24 cellular contexts compared by ENCODE assay signal in the genomic region with DNA sequence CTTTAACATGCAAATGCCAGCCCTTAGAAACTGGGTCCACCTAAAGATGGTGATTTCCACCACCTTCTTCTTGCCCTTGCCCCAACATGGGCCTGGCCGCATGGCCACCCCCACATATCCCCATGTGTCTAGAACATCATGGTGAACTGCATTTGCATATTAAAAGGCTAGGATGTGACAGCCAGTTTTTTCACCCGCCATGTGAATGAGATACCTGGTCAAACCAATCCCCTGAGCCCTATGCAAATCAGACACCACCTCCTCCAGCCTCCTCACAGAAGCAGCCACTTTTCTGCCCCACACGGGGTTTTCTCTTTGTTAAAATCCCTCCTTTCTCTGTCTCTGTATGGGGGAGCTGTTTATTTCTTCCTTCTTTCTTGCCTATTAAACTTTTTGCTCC.
"Had no signal": no experiment of that assay in that cellular context is flagged by ENCODE, and none has a peak within 500 bp of the region (broad histone marks: within the 10 kb centered on the region; RNA-seq: fewer than 3 reads in every experiment).

No MANE protein-coding gene starts in this region.

- H3K27me3 ChIP-seq: esophagus squamous epithelium, gastroesophageal sphincter, hepatocyte, left lung, neutrophil, testis, tibial nerve, upper lobe of right lung, vagina had no signal

- H3K4me1 Mint-ChIP-seq: immature natural killer cell; memory B cell; naive B cell; nephron progenitor cell; stimulated activated naive B cell treated with anti-CD40 and anti-IgM and Interleukin-4, amounts not matched to agents 10 μg/mL and 1 μg/mL and 100 μg/mL, for 72 hours; stimulated activated naive CD8-positive, alpha-beta T cell treated with anti-CD3 and anti-CD28 coated beads, Interleukin-15, amount 100 ng/mL, for 72 hours had no signal

- H3K9me3 ChIP-seq: gastroesophageal sphincter, lower lobe of right lung, neutrophil, psoas muscle, testis, upper lobe of right lung, vagina had no signal

- DNase-seq: effector memory CD8-positive, alpha-beta T cell; esophagus squamous epithelium; foreskin fibroblast; immature natural killer cell; left lung; lower lobe of right lung; naive B cell; nephron progenitor cell; psoas muscle; retina; stimulated activated CD4-positive, alpha-beta T cell treated with anti-CD3 and anti-CD28 coated beads, Interleukin-2, amount 100 ng/mL, for 24 hours; stimulated activated CD4-positive, alpha-beta T cell treated with anti-CD3 and anti-CD28 coated beads, Interleukin-4, amount 100 ng/mL, for 4 hours; stimulated activated naive B cell treated with anti-CD40 and anti-IgM and Interleukin-4, amounts not matched to agents 10 μg/mL and 1 μg/mL and 100 μg/mL, for 72 hours; stimulated activated naive CD8-positive, alpha-beta T cell treated with anti-CD3 and anti-CD28 coated beads, Interleukin-15, amount 100 ng/mL, for 72 hours; testis; upper lobe of right lung had no signal

- H3K79me2 ChIP-seq: hepatocyte had no signal

- H3K9me3 Mint-ChIP-seq: nephron progenitor cell had no signal

- H3K27ac ChIP-seq: esophagus squamous epithelium, gastroesophageal sphincter, hepatocyte, left lung, lower lobe of right lung, neutrophil, psoas muscle, testis, tibial nerve, upper lobe of right lung, vagina had no signal

- H3K4me3 Mint-ChIP-seq: dendritic cell treated with granulocyte-macrophage colony-stimulating factor and Interleukin-4, amounts not matched to agents 40 ng/mL and 50 ng/mL, for 4 days; effector memory CD8-positive, alpha-beta T cell; immature natural killer cell; memory B cell; naive B cell; nephron progenitor cell; stimulated activated naive B cell treated with anti-CD40 and anti-IgM and Interleukin-4, amounts not matched to agents 10 μg/mL and 1 μg/mL and 100 μg/mL, for 72 hours; stimulated activated naive CD8-positive, alpha-beta T cell treated with anti-CD3 and anti-CD28 coated beads, Interleukin-15, amount 100 ng/mL, for 72 hours had no signal

- H3K36me3 Mint-ChIP-seq: immature natural killer cell; memory B cell; naive B cell; stimulated activated naive B cell treated with anti-CD40 and anti-IgM and Interleukin-4, amounts not matched to agents 10 μg/mL and 1 μg/mL and 100 μg/mL, for 72 hours had no signal

- H3K36me3 ChIP-seq: esophagus squamous epithelium, gastroesophageal sphincter, left lung, lower lobe of right lung, neutrophil, tibial nerve, upper lobe of right lung, vagina had no signal

- H3K27me3 Mint-ChIP-seq: dendritic cell treated with granulocyte-macrophage colony-stimulating factor and Interleukin-4, amounts not matched to agents 40 ng/mL and 50 ng/mL, for 4 days; effector memory CD8-positive, alpha-beta T cell; memory B cell; naive B cell; stimulated activated naive B cell treated with anti-CD40 and anti-IgM and Interleukin-4, amounts not matched to agents 10 μg/mL and 1 μg/mL and 100 μg/mL, for 72 hours; stimulated activated naive CD8-positive, alpha-beta T cell treated with anti-CD3 and anti-CD28 coated beads, Interleukin-15, amount 100 ng/mL, for 72 hours had no signal

- H2AFZ ChIP-seq: hepatocyte had no signal

- H3K27ac Mint-ChIP-seq: dendritic cell treated with granulocyte-macrophage colony-stimulating factor and Interleukin-4, amounts not matched to agents 40 ng/mL and 50 ng/mL, for 4 days; effector memory CD8-positive, alpha-beta T cell; immature natural killer cell; memory B cell; naive B cell; nephron progenitor cell; stimulated activated naive B cell treated with anti-CD40 and anti-IgM and Interleukin-4, amounts not matched to agents 10 μg/mL and 1 μg/mL and 100 μg/mL, for 72 hours; stimulated activated naive CD8-positive, alpha-beta T cell treated with anti-CD3 and anti-CD28 coated beads, Interleukin-15, amount 100 ng/mL, for 72 hours had no signal

- ATAC-seq: effector memory CD8-positive, alpha-beta T cell; gastroesophageal sphincter; left lung; lower lobe of right lung; psoas muscle; sciatic nerve; stimulated activated naive B cell treated with anti-CD40 and anti-IgM and Interleukin-4, amounts not matched to agents 10 μg/mL and 1 μg/mL and 100 μg/mL, for 72 hours; stimulated activated naive CD8-positive, alpha-beta T cell treated with anti-CD3 and anti-CD28 coated beads, Interleukin-15, amount 100 ng/mL, for 72 hours; upper lobe of right lung had no signal

- H3K4me3 ChIP-seq: esophagus squamous epithelium, gastroesophageal sphincter, hepatocyte, left lung, lower lobe of right lung, psoas muscle, testis, tibial nerve, upper lobe of right lung, vagina had no signal

- H3K4me2 ChIP-seq: hepatocyte had no signal

- H3K4me1 ChIP-seq: esophagus squamous epithelium, gastroesophageal sphincter, left lung, lower lobe of right lung, psoas muscle, testis, upper lobe of right lung, vagina had no signal
